In genomic region chr14:76307786-76308780, GRCh38 we compare ENCODE assay signal across 17 cellular contexts.
"Had no signal": no experiment of that assay in that cellular context is flagged by ENCODE, and none has a peak within 500 bp of the region (broad histone marks: within the 10 kb centered on the region; RNA-seq: fewer than 3 reads in every experiment).

No MANE protein-coding gene starts in this region.

- H3K36me3 Mint-ChIP-seq: activated naive CD8-positive, alpha-beta T cell treated with anti-CD3 and anti-CD28 coated beads, Interleukin-2, amount 10 ng/mL, durations not matched to agents 7 days and 5 days; brain; naive thymus-derived CD8-positive, alpha-beta T cell; WTC11 had no signal

- DNase-seq: activated CD4-positive, alpha-beta T cell treated with anti-CD3 and anti-CD28 coated beads for 48 hours; activated CD8-positive, alpha-beta memory T cell treated with anti-CD3 and anti-CD28 coated beads, Interleukin-2, amount 50 U/mL, for 48 hours; activated CD8-positive, alpha-beta T cell treated with anti-CD3 and anti-CD28 coated beads for 36 hours; activated naive CD8-positive, alpha-beta T cell treated with anti-CD3 and anti-CD28 coated beads, Interleukin-2, amount 10 ng/mL, durations not matched to agents 7 days and 5 days; activated T-cell treated with anti-CD3 and anti-CD28 coated beads, Interleukin-2, amount 50 U/mL, for 72 hours; effector memory CD4-positive, alpha-beta T cell; left lung; naive thymus-derived CD8-positive, alpha-beta T cell; stimulated activated CD4-positive, alpha-beta T cell treated with anti-CD3 and anti-CD28 coated beads, Interleukin-12 subunit alpha, Interleukin-12 subunit beta, amount 100 ng/mL, for 4 hours; stimulated activated CD4-positive, alpha-beta T cell treated with anti-CD3 and anti-CD28 coated beads, Interleukin-2, amount 100 ng/mL, for 24 hours; T-helper 2 cell had no signal

- H3K4me3 Mint-ChIP-seq: activated CD8-positive, alpha-beta T cell treated with anti-CD3 and anti-CD28 coated beads for 36 hours; activated naive CD8-positive, alpha-beta T cell treated with anti-CD3 and anti-CD28 coated beads, Interleukin-2, amount 10 ng/mL, durations not matched to agents 7 days and 5 days; activated T-cell treated with anti-CD3 and anti-CD28 coated beads, Interleukin-2, amount 50 U/mL, for 72 hours; brain; naive thymus-derived CD8-positive, alpha-beta T cell; WTC11 had no signal

- H3K27ac ChIP-seq: epithelial cell of prostate, gastroesophageal sphincter, left lung, neutrophil, thoracic aorta had no signal

- H3K36me3 ChIP-seq: gastroesophageal sphincter, left lung, neutrophil, thoracic aorta had no signal

- H3K27ac Mint-ChIP-seq: activated CD8-positive, alpha-beta T cell treated with anti-CD3 and anti-CD28 coated beads for 36 hours; activated naive CD8-positive, alpha-beta T cell treated with anti-CD3 and anti-CD28 coated beads, Interleukin-2, amount 10 ng/mL, durations not matched to agents 7 days and 5 days; activated T-cell treated with anti-CD3 and anti-CD28 coated beads, Interleukin-2, amount 50 U/mL, for 72 hours; brain; naive thymus-derived CD8-positive, alpha-beta T cell; WTC11 had no signal

- ATAC-seq: activated CD8-positive, alpha-beta T cell treated with anti-CD3 and anti-CD28 coated beads for 36 hours; activated T-cell treated with anti-CD3 and anti-CD28 coated beads, Interleukin-2, amount 50 U/mL, for 72 hours; gastroesophageal sphincter; left lung; naive thymus-derived CD8-positive, alpha-beta T cell; WTC11 had no signal

- H3K4me1 ChIP-seq: left lung had no signal

- H3K4me3 ChIP-seq: gastroesophageal sphincter, left lung, thoracic aorta had no signal

- H3K9me3 ChIP-seq: gastroesophageal sphincter, left lung, neutrophil, thoracic aorta had no signal
